In the genomic region with DNA sequence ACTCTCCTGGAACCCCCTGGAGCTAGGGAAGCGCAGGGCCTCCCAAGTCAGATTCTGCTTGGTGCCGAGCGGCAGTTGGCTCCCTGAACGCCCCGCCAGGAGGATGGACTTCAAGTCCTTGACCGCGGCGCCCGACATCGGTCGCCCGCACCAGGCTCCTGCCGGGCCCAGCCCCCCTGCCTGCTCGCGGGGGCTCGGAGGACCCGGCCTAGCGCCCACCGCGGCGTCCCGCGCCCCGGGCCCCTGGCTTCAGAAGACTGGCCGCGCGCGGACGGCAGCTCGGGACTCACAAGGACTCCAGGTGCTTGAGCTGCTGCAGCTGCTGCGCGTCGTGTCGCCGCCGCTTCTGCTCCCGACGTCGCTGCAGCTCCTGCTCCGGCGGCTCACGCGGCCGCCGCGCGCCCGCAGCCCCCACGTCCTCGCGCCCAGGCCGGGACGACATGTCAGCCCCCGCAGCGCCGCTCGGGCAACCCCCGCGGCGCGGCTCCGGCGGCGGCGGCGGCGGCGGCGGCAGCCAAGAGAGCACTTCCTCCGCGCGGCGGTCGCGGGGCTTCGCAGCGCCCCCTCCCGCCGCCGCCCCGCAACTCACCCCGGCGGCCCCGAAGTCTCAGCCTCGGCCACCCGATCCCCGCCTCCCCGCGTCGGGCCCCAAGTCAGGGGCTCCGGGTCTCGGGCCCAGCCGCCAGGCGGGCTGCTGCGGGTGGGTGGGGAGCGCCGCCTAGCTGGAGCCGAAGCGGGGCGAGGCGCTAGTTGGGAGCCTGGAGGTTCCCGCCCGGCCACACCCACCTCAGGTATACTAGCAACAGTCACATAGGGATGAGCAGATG, we compare ENCODE assay signal across 2 cellular contexts.
TF ChIP-seq lines count a peak whose summit lies in the region.

RP9 (minus strand) TSS at position 474 of the 827 bp plus-strand sequence; CDS start at position 442, 32 bp downstream.

TF ChIP-seq in IMR-90, 13 proteins besides CTCF, POLR2A, EP300 and RAD21:
- no peak for TF ChIP-seq NFE2L2 (IDR thresholded peaks at IDR 0.05; ENCODE audit: low read depth, low read length)
- no peak for TF ChIP-seq CHD1 (IDR thresholded peaks at IDR 0.05; ENCODE audit: low read depth, low read length)
- TF ChIP-seq RFX5 (IDR thresholded peaks at IDR 0.05; ENCODE audit: low read depth, low read length) = no peak
- TF ChIP-seq MAZ (IDR thresholded peaks at IDR 0.05; ENCODE audit: borderline replicate concordance, low read depth, low read length) = peak; percentile 35; the same call in 1 of the 2 replicates
- TF ChIP-seq MXI1 (IDR thresholded peaks at IDR 0.05; ENCODE audit: borderline replicate concordance, low read depth, low read length) = peak; percentile 31; the same call in 1 of the 2 replicates

TF ChIP-seq in neural cell, 6 proteins besides CTCF, POLR2A, EP300 and RAD21:
- TF ChIP-seq POLR2AphosphoS5 (IDR thresholded peaks at IDR 0.05) = no peak
- TF ChIP-seq MXI1 (conservative IDR thresholded peaks at IDR 0.05; ENCODE audit: poor library complexity, severe bottlenecking) = peak; percentile 70
- TF ChIP-seq SMC3 (conservative IDR thresholded peaks at IDR 0.05; ENCODE audit: poor library complexity) = peak; percentile 64
- TF ChIP-seq TAF1 (IDR thresholded peaks at IDR 0.05; ENCODE audit: low read depth) = no peak
- TF ChIP-seq REST (IDR thresholded peaks at IDR 0.05; ENCODE audit: borderline replicate concordance) = no peak
- no peak for TF ChIP-seq EZH2 (IDR thresholded peaks at IDR 0.05; ENCODE audit: borderline replicate concordance, insufficient read depth, low read length, poor library complexity, severe bottlenecking)
